ENCODE assay signal across 11 cellular contexts in genomic region chr9:84694248-84694647, GRCh38. TPM values are rescaled to one million over a fixed set of nuclear protein-coding genes. Genes with fewer than 3 reads are reported as not detected.
A peak's percentile ranks its signal among the peaks of the same experiment; 100 is the strongest.
DNase-seq lines count a peak whose midpoint lies in the region; ATAC-seq lines count a peak whose summit lies in the region.
"Had no signal": no experiment of that assay in that cellular context is flagged by ENCODE, and none has a peak within 500 bp of the region (broad histone marks: within the 10 kb centered on the region; RNA-seq: fewer than 3 reads in every experiment).

No MANE protein-coding gene starts in this region.

- 0 out of 2 replicates have a peak, but pooled peaks cover under 1% of the 10 kb centered on the region for H3K9me3 ChIP-seq in SJCRH30 (replicated peaks)

- ATAC-seq in GM19324 (IDR thresholded peaks at IDR 0.05; ENCODE audit: low FRiP score, unreplicated experiment) = peak; percentile 82
- peak; percentile 72 for ATAC-seq in HG02623 (IDR thresholded peaks at IDR 0.05; ENCODE audit: unreplicated experiment)
- ATAC-seq in HG03520 (IDR thresholded peaks at IDR 0.05; ENCODE audit: unreplicated experiment) = peak; percentile 83
- ATAC-seq in Right ventricle myocardium inferior = no peak

- no peak for DNase-seq in SJCRH30
- no peak for DNase-seq in Right ventricle myocardium inferior (ENCODE audit: missing footprints)
- DNase-seq in SHP77 (lab: John Stamatoyannopoulos, UW) = no peak
- DNase-seq in NCI-H510A (lab: John Stamatoyannopoulos, UW) = no peak
- DNase-seq: activated B cell treated with CpG ODN at 0.5 μM for 24 hours, natural killer cell, NCI-H146 had no signal

- no peaks in the 10 kb centered on the region for H3K4me1 ChIP-seq in SJCRH30

- intact Hi-C loops in Right ventricle myocardium inferior (cut with DNase I) = no loop called here

- H3K27me3 ChIP-seq in SJCRH30 = 0 out of 2 replicates have a peak, but pooled peaks cover 3% of the 10 kb centered on the region

- H3K27ac ChIP-seq in SJCRH30 = no peak overlapping the region

- H3K36me3 ChIP-seq in SJCRH30 = no peaks in the 10 kb centered on the region

- H3K4me3 ChIP-seq in GM08714 (ENCODE audit: low read length) (peak overlapping the region; percentile 63; the same call in 1 of the 2 replicates), SJCRH30 (no peak overlapping the region)

RNA-seq across cellular contexts. Expression of gene NTRK2, which starts 24.7 kb away (rescaled TPM):
- under 0.01 TPM in 1 of 2 replicates, not detected in the other for total RNA-seq in SJCRH30 (2014; rRNA removed; shearing (Covaris generic))
- total RNA-seq in Right ventricle myocardium inferior = 8.2 TPM
